In genomic region chr5:151684690-151685361, GRCh38 we compare ENCODE assay signal across 8 cellular contexts. TPM values are rescaled to one million over a fixed set of nuclear protein-coding genes. Genes with fewer than 3 reads are reported as not detected.
DNase-seq lines count a peak whose midpoint lies in the region; ATAC-seq and TF ChIP-seq lines count a peak whose summit lies in the region.

No MANE protein-coding gene starts in this region.

- H3K9me3 ChIP-seq in heart left ventricle: no peaks in the 10 kb centered on the region

- DNase-seq in T1000 (lab: John Stamatoyannopoulos, UW): peak; percentile 82
- DNase-seq in heart left ventricle: peak in 4 of 5 donors; percentile 52 to 73 (median 62)
- peak; percentile 78 for DNase-seq in retina
- no peak for DNase-seq in NCI-H2196 (lab: John Stamatoyannopoulos, UW; ENCODE audit: unreplicated experiment)
- DNase-seq in hippocampal formation (lab: John Stamatoyannopoulos, UW): no peak
- DNase-seq in NK-92 treated with Interleukin-12 subunit alpha and Interleukin-12 subunit beta, amount 100 ng/mL, for 24 hours (lab: John Stamatoyannopoulos, UW): no peak

- peaks cover 4 to 57% (median 48%) of the 10 kb centered on the region in 12 donors for H3K4me1 ChIP-seq in heart left ventricle

- intact Hi-C loops in heart left ventricle (cut with DNase I): no loop called here

- 34 to 52% (median 43%) methylated on average over 8 of the region's 8 CpGs for WGBS in heart left ventricle, 4 donors

- H3K36me3 ChIP-seq in heart left ventricle: peaks cover 0 to 20% (median 12%) of the 10 kb centered on the region in 9 donors

- TF ChIP-seq POLR2A in heart left ventricle (IDR thresholded peaks at IDR 0.05): peak in 1 of 2 donors; percentile 43

- peak overlapping the region; percentile 27 to 79 (median 69) for H3K4me3 ChIP-seq in heart left ventricle

- H3K27me3 ChIP-seq in heart left ventricle: no peaks in the 10 kb centered on the region

- peak overlapping the region; percentile 78 to 95 (median 88) for H3K27ac ChIP-seq in heart left ventricle

- peak; percentile 42 to 64 (median 56) for ATAC-seq in heart left ventricle
- ATAC-seq in GM18511 (IDR thresholded peaks at IDR 0.05; ENCODE audit: unreplicated experiment): no peak

- peak; percentile 32; the same call in 1 of the 2 replicates for TF ChIP-seq CTCF in GM12874 (IDR thresholded peaks at IDR 0.05; ENCODE audit: insufficient read depth, low read depth, low read length)
- TF ChIP-seq CTCF in heart left ventricle (IDR thresholded peaks at IDR 0.05): peak in 8 of 12 donors; percentile 9 to 35 (median 15)

RNA-seq across cellular contexts. Expression of gene SPARC, which starts 1.9 kb away (rescaled TPM):
- total RNA-seq in heart left ventricle: 1,000 to 10,000 TPM in 1 of 9 donors, 100 to 1,000 TPM in 8; 355 to 1,522 (median 471) TPM
- 100 to 1,000 TPM; 119 to 747 TPM for polyA plus RNA-seq in heart left ventricle

Comparison
In these comparisons a context has a peak if more than half of its experiments do, and no peak if none do; other contexts are left out.
1. DNase-seq: peak in T1000 (single experiment), heart left ventricle (4 of 5) and retina (single experiment); none in NCI-H2196 (single experiment), hippocampal formation (0 of 2) and NK-92 treated with Interleukin-12 subunit alpha and Interleukin-12 subunit beta, amount 100 ng/mL, for 24 hours (single experiment).